27 cellular contexts compared by ENCODE assay signal in the genomic region with DNA sequence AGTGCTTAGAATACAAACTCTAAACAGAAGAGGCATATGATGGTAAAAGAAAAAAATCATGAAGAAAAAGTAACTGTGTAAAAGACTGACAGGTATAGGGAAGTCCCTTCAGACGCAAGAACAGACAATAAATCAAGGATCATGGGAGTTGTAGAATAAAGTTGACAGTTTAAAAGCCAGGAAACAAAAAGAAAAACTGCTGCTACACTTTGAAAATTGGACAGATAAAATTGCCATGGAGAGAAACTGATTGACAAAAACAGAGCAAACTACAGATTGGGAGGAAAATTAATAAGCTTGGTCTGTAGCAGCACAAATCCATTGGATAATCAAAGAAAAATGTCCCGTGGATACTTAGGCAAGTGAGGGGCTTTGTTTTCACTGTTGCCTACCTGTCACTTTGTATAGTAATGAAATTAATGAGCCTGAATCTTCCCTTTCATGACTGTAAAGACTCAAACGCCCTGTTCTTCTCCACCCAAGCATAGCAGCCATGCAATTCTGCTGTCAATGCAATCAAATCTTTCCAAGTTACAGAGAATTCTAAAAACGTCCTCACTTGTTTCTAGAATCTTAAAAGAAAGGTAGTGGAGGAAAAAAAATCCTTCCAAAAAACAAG.
DNase-seq lines count a peak whose midpoint lies in the region; ATAC-seq and TF ChIP-seq lines count a peak whose summit lies in the region.
"Had no signal": no experiment of that assay in that cellular context is flagged by ENCODE, and none has a peak within 500 bp of the region (broad histone marks: within the 10 kb centered on the region; RNA-seq: fewer than 3 reads in every experiment).

No MANE protein-coding gene starts in this region.

- H3K9me3 Mint-ChIP-seq in endodermal cell (no peaks in the 10 kb centered on the region), type B pancreatic cell (no peaks in the 10 kb centered on the region)
- H3K9me3 Mint-ChIP-seq: CD8-positive, alpha-beta T cell had no signal

- no peaks in the 10 kb centered on the region for H3F3A ChIP-seq in neural cell (ENCODE audit: insufficient read depth, low read length, poor library complexity, severe bottlenecking)

- peak overlapping the region; percentile 13 for H3K27ac ChIP-seq in endodermal cell (ENCODE audit: low read depth, low read length)
- peak overlapping the region; percentile 33 for H3K27ac ChIP-seq in neural cell (ENCODE audit: low read length)
- no peak overlapping the region for H3K27ac ChIP-seq in hepatocyte
- H3K27ac ChIP-seq: C4-2B, RWPE1 had no signal

- peak; percentile 18 for DNase-seq in NCI-H526 treated with DMSO at 0.1 percent for 48 hours (lab: John Stamatoyannopoulos, UW)
- no peak for DNase-seq in endodermal cell
- DNase-seq in type B pancreatic cell (ENCODE audit: extremely low spot score, unreplicated experiment) = no peak
- DNase-seq in hepatocyte (ENCODE audit: low spot score) = no peak
- no peak for DNase-seq in sciatic nerve (ENCODE audit: low spot score)
- no peak for DNase-seq in AG20443 (ENCODE audit: low spot score)
- DNase-seq: Caco-2; CD8-positive, alpha-beta T cell; DMS 273 treated with DMSO at 0.1 percent for 48 hours; DMS79; EL; GDM1; IMR-90; KG1; MG63; NCI-H2081; NCI-H2171 treated with DMSO at 0.1 percent for 48 hours; NCI-H446; NCI-H524 treated with DMSO at 0.1 percent for 48 hours; SHP77 had no signal

- H3K27me3 ChIP-seq in endodermal cell (ENCODE audit: control insufficient read depth, insufficient read depth, low read length, poor library complexity, severe bottlenecking) = no peaks in the 10 kb centered on the region
- H3K27me3 ChIP-seq in neural cell (ENCODE audit: insufficient read depth, low read depth, low read length) = no peaks in the 10 kb centered on the region
- no peaks in the 10 kb centered on the region for H3K27me3 ChIP-seq in hepatocyte
- H3K27me3 ChIP-seq: MG63 had no signal

- intact Hi-C loops in sciatic nerve (cut with DNase I) = no loop called here

- H3K79me2 ChIP-seq in neural cell (replicated peaks; ENCODE audit: insufficient read depth, low read length) = no peaks in the 10 kb centered on the region
- no peaks in the 10 kb centered on the region for H3K79me2 ChIP-seq in hepatocyte

- H3K36me3 Mint-ChIP-seq in endodermal cell (ENCODE audit: low read depth) (no peaks in the 10 kb centered on the region), type B pancreatic cell (no peaks in the 10 kb centered on the region)
- H3K36me3 Mint-ChIP-seq: CD8-positive, alpha-beta T cell had no signal

- H3K4me1 ChIP-seq in endodermal cell (ENCODE audit: control insufficient read depth, insufficient read depth, low read length) = no peaks in the 10 kb centered on the region
- H3K4me1 ChIP-seq in hepatocyte (ENCODE audit: insufficient read depth) = no peaks in the 10 kb centered on the region
- H3K4me1 ChIP-seq: Caco-2 had no signal

- H3K36me3 ChIP-seq in endodermal cell (ENCODE audit: control insufficient read depth, insufficient read depth, low read length) = no peaks in the 10 kb centered on the region
- no peaks in the 10 kb centered on the region for H3K36me3 ChIP-seq in neural cell (ENCODE audit: insufficient read depth, low read length)
- H3K36me3 ChIP-seq in hepatocyte (replicated peaks; ENCODE audit: insufficient read depth, low read depth) = no peaks in the 10 kb centered on the region
- H3K36me3 ChIP-seq: MG63 had no signal

- H3K4me3 ChIP-seq in endodermal cell (ENCODE audit: low read length) (no peak overlapping the region), neural cell (ENCODE audit: low read length) (peak overlapping the region; percentile 7), hepatocyte (no peak overlapping the region)
- H3K4me3 ChIP-seq: GM12878, MG63 had no signal

- H3K4me1 Mint-ChIP-seq in endodermal cell (peaks cover 5% of the 10 kb centered on the region), type B pancreatic cell (ENCODE audit: unreplicated experiment) (peaks cover 16% of the 10 kb centered on the region)
- H3K4me1 Mint-ChIP-seq: B cell had no signal

- no peak overlapping the region for H3K9ac ChIP-seq in endodermal cell (ENCODE audit: extremely low read depth, low read length, poor library complexity, severe bottlenecking)
- H3K9ac ChIP-seq in neural cell (ENCODE audit: low read length) = no peak overlapping the region

- WGBS in endodermal cell (ENCODE audit: insufficient coverage in 1 of 2, insufficient read length in 1 of 2), 2 experiments = 77 to 90% methylated on average over 1 to 4 of the region's 4 CpGs
- WGBS in hepatocyte (ENCODE audit: low lambda C conversion rate, missing lambda C conversion rate) = 69% methylated on average over 4 of the region's 4 CpGs

- no peak overlapping the region for H3K27ac Mint-ChIP-seq in endodermal cell
- H3K27ac Mint-ChIP-seq in type B pancreatic cell = peak overlapping the region; percentile 7
- H3K27ac Mint-ChIP-seq: B cell; CD8-positive, alpha-beta T cell had no signal

- ATAC-seq in sciatic nerve = no peak
- ATAC-seq: CD8-positive, alpha-beta T cell; GM12878; HCT116; Panc1 had no signal

- H2AFZ ChIP-seq in neural cell (ENCODE audit: low read depth, low read length) (no peak overlapping the region), hepatocyte (no peak overlapping the region)

- H3K27me3 Mint-ChIP-seq in endodermal cell (ENCODE audit: insufficient read depth) (peaks cover 8% of the 10 kb centered on the region), type B pancreatic cell (no peaks in the 10 kb centered on the region)
- H3K27me3 Mint-ChIP-seq: B cell had no signal

- TF ChIP-seq CTCF in endodermal cell (conservative IDR thresholded peaks at IDR 0.05) (no peak), neural cell (IDR thresholded peaks at IDR 0.05; ENCODE audit: poor library complexity, severe bottlenecking) (no peak), type B pancreatic cell (conservative IDR thresholded peaks at IDR 0.05) (no peak), hepatocyte (IDR thresholded peaks at IDR 0.05; ENCODE audit: poor library complexity) (no peak)

- no peaks in the 10 kb centered on the region for H3K9me2 ChIP-seq in neural cell (ENCODE audit: insufficient read depth, low read length)
- no peaks in the 10 kb centered on the region for H3K9me2 ChIP-seq in hepatocyte (replicated peaks; ENCODE audit: insufficient read depth)

- H4K20me1 ChIP-seq in neural cell (ENCODE audit: insufficient read depth) = no peaks in the 10 kb centered on the region
- H4K20me1 ChIP-seq in hepatocyte (ENCODE audit: insufficient read depth, poor library complexity, severe bottlenecking) = no peaks in the 10 kb centered on the region

- H3K4me2 ChIP-seq in neural cell (ENCODE audit: low read length) (peak overlapping the region; percentile 1), hepatocyte (no peak overlapping the region)

- H3K4me3 Mint-ChIP-seq in endodermal cell (no peak overlapping the region), type B pancreatic cell (no peak overlapping the region)
- H3K4me3 Mint-ChIP-seq: B cell; CD8-positive, alpha-beta T cell had no signal

- no peak for TF ChIP-seq RAD21 in neural cell (conservative IDR thresholded peaks at IDR 0.05)

- TF ChIP-seq EP300 in neural cell (conservative IDR thresholded peaks at IDR 0.05; ENCODE audit: poor library complexity, severe bottlenecking) = peak; percentile 90

- no peaks in the 10 kb centered on the region for H3K9me3 ChIP-seq in endodermal cell (ENCODE audit: control insufficient read depth, low read length)
- no peaks in the 10 kb centered on the region for H3K9me3 ChIP-seq in neural cell (ENCODE audit: low read length)
- no peaks in the 10 kb centered on the region for H3K9me3 ChIP-seq in hepatocyte (ENCODE audit: low read depth)
- H3K9me3 ChIP-seq: Caco-2, MG63 had no signal

TF ChIP-seq in neural cell, 6 proteins besides CTCF, POLR2A, EP300 and RAD21:
- TF ChIP-seq MXI1 (conservative IDR thresholded peaks at IDR 0.05; ENCODE audit: poor library complexity, severe bottlenecking) (no peak), SMC3 (conservative IDR thresholded peaks at IDR 0.05; ENCODE audit: poor library complexity) (no peak)
- TF ChIP-seq, protein P1, sequence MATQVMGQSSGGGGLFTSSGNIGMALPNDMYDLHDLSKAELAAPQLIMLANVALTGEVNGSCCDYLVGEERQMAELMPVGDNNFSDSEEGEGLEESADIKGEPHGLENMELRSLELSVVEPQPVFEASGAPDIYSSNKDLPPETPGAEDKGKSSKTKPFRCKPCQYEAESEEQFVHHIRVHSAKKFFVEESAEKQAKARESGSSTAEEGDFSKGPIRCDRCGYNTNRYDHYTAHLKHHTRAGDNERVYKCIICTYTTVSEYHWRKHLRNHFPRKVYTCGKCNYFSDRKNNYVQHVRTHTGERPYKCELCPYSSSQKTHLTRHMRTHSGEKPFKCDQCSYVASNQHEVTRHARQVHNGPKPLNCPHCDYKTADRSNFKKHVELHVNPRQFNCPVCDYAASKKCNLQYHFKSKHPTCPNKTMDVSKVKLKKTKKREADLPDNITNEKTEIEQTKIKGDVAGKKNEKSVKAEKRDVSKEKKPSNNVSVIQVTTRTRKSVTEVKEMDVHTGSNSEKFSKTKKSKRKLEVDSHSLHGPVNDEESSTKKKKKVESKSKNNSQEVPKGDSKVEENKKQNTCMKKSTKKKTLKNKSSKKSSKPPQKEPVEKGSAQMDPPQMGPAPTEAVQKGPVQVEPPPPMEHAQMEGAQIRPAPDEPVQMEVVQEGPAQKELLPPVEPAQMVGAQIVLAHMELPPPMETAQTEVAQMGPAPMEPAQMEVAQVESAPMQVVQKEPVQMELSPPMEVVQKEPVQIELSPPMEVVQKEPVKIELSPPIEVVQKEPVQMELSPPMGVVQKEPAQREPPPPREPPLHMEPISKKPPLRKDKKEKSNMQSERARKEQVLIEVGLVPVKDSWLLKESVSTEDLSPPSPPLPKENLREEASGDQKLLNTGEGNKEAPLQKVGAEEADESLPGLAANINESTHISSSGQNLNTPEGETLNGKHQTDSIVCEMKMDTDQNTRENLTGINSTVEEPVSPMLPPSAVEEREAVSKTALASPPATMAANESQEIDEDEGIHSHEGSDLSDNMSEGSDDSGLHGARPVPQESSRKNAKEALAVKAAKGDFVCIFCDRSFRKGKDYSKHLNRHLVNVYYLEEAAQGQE (IDR thresholded peaks at IDR 0.05; ENCODE audit: borderline replicate concordance) = peak; percentile 31
